In the genomic region with DNA sequence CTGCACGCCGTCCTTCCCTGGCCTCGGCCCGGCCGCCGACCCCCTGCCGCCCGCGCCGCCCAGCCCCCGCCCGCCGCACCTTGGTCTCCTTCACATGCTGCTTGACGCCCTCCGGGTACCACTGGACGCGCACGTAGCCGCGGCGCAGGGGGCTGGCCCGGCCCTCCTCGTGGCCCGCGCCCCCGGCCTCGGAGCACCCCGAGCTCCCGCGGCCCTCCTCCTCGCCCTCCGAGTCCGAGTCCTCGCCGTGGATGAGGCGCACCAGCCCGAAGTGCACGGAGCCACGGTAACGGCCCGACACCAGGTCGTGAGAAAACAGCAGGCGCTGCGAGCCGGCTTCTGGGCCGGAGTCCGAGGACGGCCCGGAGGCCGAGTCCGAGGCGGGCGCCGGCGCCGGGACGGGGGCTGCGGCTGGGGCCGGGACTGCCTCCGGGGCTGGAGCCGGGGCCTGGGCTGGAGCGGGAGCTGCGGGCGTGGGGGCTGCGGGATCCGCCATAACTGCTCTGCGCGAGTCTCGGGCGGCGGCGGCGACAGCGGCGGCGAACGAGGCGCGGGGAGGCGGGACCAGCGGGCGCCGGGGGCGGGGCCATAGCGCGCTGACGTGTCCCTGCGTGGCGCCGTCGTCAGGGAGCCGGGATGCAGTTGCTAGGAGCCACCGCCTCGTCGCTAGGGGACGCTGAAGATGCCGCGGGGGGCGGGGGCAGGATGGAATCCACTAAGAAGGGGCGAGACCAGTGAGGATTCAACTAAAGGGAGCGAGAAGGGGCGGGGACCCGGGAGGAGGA, we compare ENCODE assay signal across 8 cellular contexts. TPM values are rescaled to one million over a fixed set of nuclear protein-coding genes. Genes with fewer than 3 reads are reported as not detected.
DNase-seq lines count a peak whose midpoint lies in the region; ATAC-seq and TF ChIP-seq lines count a peak whose summit lies in the region.

TSS of gene UBE2O (minus strand) at position 507 of the 785 bp plus-strand sequence. CDS start at position 496, 11 bp downstream.

- peak; percentile 77 for DNase-seq in NCI-H1105 treated with DMSO at 0.1 percent for 48 hours (lab: John Stamatoyannopoulos, UW)
- DNase-seq in SW480 (ENCODE audit: low spot score) = peak; percentile 85
- peak; percentile 84 for DNase-seq in activated naive CD8-positive, alpha-beta T cell treated with anti-CD3 and anti-CD28 coated beads, Interleukin-2, amount 50 U/mL, for 16 hours (ENCODE audit: low read depth, low spot score)
- peak; percentile 87 to 91 for DNase-seq in heart right ventricle
- DNase-seq in progenitor cell of endocrine pancreas (ENCODE audit: low spot score, unreplicated experiment) = peak; percentile 83
- peak; percentile 87 to 99 for DNase-seq in upper lobe of left lung

- no peaks in the 10 kb centered on the region for H3K36me3 ChIP-seq in heart right ventricle
- H3K36me3 ChIP-seq in upper lobe of left lung = no peaks in the 10 kb centered on the region

- H3K9me3 Mint-ChIP-seq in progenitor cell of endocrine pancreas (ENCODE audit: low read depth) = no peaks in the 10 kb centered on the region

- 1% methylated on average over 97 to 103 of the region's 103 CpGs for WGBS in heart right ventricle, 2 donors
- WGBS in upper lobe of left lung, 2 donors = 1 to 2% methylated on average over 22 to 57 of the region's 103 CpGs

- H3K27ac ChIP-seq in heart right ventricle (peak within 1 kb of the TSS; percentile 60 to 95 (median 88)), upper lobe of left lung (peak within 1 kb of the TSS; percentile 67 to 85 (median 70))

- no peaks in the 10 kb centered on the region for H3K27me3 Mint-ChIP-seq in progenitor cell of endocrine pancreas

- H3K9me3 ChIP-seq in heart right ventricle = no peaks in the 10 kb centered on the region
- no peaks in the 10 kb centered on the region for H3K9me3 ChIP-seq in upper lobe of left lung

- TF ChIP-seq POLR2A in GM10847 (IDR thresholded peaks at IDR 0.05; ENCODE audit: extremely low read depth, insufficient read length) = peak; percentile 72
- TF ChIP-seq POLR2A in upper lobe of left lung (IDR thresholded peaks at IDR 0.05) = peak in 2 of 4 donors; percentile 73 to 76

- H3K27me3 ChIP-seq in heart right ventricle (no peaks in the 10 kb centered on the region), upper lobe of left lung (no peaks in the 10 kb centered on the region)

- H3K36me3 Mint-ChIP-seq in progenitor cell of endocrine pancreas (ENCODE audit: insufficient read depth) = no peaks in the 10 kb centered on the region

- H3K4me1 ChIP-seq in heart right ventricle (peaks cover 4 to 45% (median 30%) of the 10 kb centered on the region in 9 donors), upper lobe of left lung (peaks cover 10 to 23% (median 15%) of the 10 kb centered on the region in 4 donors)

- ATAC-seq in HG02588 (IDR thresholded peaks at IDR 0.05; ENCODE audit: unreplicated experiment) (peak; percentile 89), heart right ventricle (peak; percentile 91 to 97 (median 92)), upper lobe of left lung (ENCODE audit: low FRiP score in 2 of 2) (peak; percentile 93 to 99)

- H3K4me3 Mint-ChIP-seq in progenitor cell of endocrine pancreas (ENCODE audit: low read depth) = peak within 1 kb of the TSS; percentile 84

- H3K4me3 ChIP-seq in heart right ventricle (peak within 1 kb of the TSS; percentile 70 to 99 (median 93)), upper lobe of left lung (peak within 1 kb of the TSS; percentile 76 to 91 (median 83))

- TF ChIP-seq CTCF in heart right ventricle (IDR thresholded peaks at IDR 0.05) (peak in 8 of 9 donors; percentile 6 to 64 (median 50)), progenitor cell of endocrine pancreas (IDR thresholded peaks at IDR 0.05; ENCODE audit: unreplicated experiment) (peak; percentile 39), upper lobe of left lung (IDR thresholded peaks at IDR 0.05) (peak in 5 of 6 experiments; percentile 9 to 69 (median 48))

- peak within 1 kb of the TSS; percentile 75 for H3K27ac Mint-ChIP-seq in progenitor cell of endocrine pancreas

- peaks cover 4% of the 10 kb centered on the region for H3K4me1 Mint-ChIP-seq in progenitor cell of endocrine pancreas (ENCODE audit: low read depth)

- intact Hi-C loops in heart right ventricle (cut with DNase I) = loop anchor here in 5 of 10 donors (2.0 to 5.0 kb wide), 4 partner anchors 32 to 51 kb away; no protein-coding TSS in a partner anchor

- no peak for TF ChIP-seq EP300 in upper lobe of left lung (IDR thresholded peaks at IDR 0.05)

RNA-seq across cellular contexts. Expression of gene UBE2O, which starts in this region (rescaled TPM):
- 10 to 100 TPM; 31.0 to 39.0 (median 36.9) TPM for total RNA-seq in heart right ventricle
- polyA plus RNA-seq in heart right ventricle = 10 to 100 TPM in 1 of 2 donors, 1 to 10 TPM in 1; 9.1 to 22.5 TPM
- total RNA-seq in progenitor cell of endocrine pancreas = 43.4 and 44.6 TPM in 2 replicates
- 10 to 100 TPM; 20.5 to 55.5 (median 27.7) TPM for total RNA-seq in upper lobe of left lung

Comparison
In these comparisons a context has a peak if more than half of its experiments do, and no peak if none do; other contexts are left out.
1. Peak in every context shown above with its lines: DNase-seq, ATAC-seq, H3K4me3 ChIP-seq and H3K27ac ChIP-seq.